ENCODE assay signal across 1 cellular context in the genomic region with DNA sequence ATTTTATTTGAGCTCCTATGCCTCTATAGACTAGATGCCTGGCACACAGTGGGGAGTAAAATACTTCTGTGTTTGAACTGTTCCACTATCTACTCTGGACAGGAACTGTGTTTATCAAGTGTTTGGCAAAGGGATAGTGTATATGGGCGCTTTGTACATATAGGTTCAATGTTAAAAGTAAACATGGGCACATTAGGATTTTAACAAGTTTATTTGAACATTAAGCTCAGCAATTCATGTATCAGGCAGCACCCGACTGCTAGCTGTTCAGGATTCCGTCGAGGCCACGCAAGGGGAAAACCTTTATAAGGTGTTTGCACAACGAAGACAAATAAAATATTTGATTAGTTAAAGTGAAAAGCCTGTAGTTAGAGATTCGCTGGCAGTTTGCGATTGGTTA.
TF ChIP-seq lines count a peak whose summit lies in the region.

No MANE protein-coding gene starts in this region.

TF ChIP-seq in liver, 16 proteins besides CTCF, POLR2A, EP300 and RAD21 (continued from another document):
- TF ChIP-seq, protein P1, sequence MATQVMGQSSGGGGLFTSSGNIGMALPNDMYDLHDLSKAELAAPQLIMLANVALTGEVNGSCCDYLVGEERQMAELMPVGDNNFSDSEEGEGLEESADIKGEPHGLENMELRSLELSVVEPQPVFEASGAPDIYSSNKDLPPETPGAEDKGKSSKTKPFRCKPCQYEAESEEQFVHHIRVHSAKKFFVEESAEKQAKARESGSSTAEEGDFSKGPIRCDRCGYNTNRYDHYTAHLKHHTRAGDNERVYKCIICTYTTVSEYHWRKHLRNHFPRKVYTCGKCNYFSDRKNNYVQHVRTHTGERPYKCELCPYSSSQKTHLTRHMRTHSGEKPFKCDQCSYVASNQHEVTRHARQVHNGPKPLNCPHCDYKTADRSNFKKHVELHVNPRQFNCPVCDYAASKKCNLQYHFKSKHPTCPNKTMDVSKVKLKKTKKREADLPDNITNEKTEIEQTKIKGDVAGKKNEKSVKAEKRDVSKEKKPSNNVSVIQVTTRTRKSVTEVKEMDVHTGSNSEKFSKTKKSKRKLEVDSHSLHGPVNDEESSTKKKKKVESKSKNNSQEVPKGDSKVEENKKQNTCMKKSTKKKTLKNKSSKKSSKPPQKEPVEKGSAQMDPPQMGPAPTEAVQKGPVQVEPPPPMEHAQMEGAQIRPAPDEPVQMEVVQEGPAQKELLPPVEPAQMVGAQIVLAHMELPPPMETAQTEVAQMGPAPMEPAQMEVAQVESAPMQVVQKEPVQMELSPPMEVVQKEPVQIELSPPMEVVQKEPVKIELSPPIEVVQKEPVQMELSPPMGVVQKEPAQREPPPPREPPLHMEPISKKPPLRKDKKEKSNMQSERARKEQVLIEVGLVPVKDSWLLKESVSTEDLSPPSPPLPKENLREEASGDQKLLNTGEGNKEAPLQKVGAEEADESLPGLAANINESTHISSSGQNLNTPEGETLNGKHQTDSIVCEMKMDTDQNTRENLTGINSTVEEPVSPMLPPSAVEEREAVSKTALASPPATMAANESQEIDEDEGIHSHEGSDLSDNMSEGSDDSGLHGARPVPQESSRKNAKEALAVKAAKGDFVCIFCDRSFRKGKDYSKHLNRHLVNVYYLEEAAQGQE (IDR thresholded peaks at IDR 0.05), result peak; percentile 66
- TF ChIP-seq TAF1 (conservative IDR thresholded peaks at IDR 0.05), result peak; percentile 23
- TF ChIP-seq FOXA2 (IDR thresholded peaks at IDR 0.05), result peak; percentile 32
- peak in 1 of 2 donors; percentile 32 for TF ChIP-seq JUND (IDR thresholded peaks at IDR 0.05)
- TF ChIP-seq NR2F2 (IDR thresholded peaks at IDR 0.05), result no peak
- TF ChIP-seq, protein P2, sequence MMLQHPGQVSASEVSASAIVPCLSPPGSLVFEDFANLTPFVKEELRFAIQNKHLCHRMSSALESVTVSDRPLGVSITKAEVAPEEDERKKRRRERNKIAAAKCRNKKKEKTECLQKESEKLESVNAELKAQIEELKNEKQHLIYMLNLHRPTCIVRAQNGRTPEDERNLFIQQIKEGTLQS (IDR thresholded peaks at IDR 0.05), result no peak
- TF ChIP-seq EGR1 (IDR thresholded peaks at IDR 0.05; ENCODE audit: low read depth in 2 of 2), result no peak
- TF ChIP-seq GABPA (IDR thresholded peaks at IDR 0.05 in 1 of 2, conservative IDR thresholded peaks at IDR 0.05 in 1 of 2), result no peak
- peak; percentile 37 to 53 for TF ChIP-seq HNF4A (conservative IDR thresholded peaks at IDR 0.05)
